8 cellular contexts compared by ENCODE assay signal in genomic region chr2:127701193-127701650, GRCh38. TPM values are rescaled to one million over a fixed set of nuclear protein-coding genes. Genes with fewer than 3 reads are reported as not detected.
A peak's percentile ranks its signal among the peaks of the same experiment; 100 is the strongest.
DNase-seq lines count a peak whose midpoint lies in the region; ATAC-seq and TF ChIP-seq lines count a peak whose summit lies in the region.

Gene SFT2D3 (plus strand): TSS chr2:127701497. CDS start chr2:127701529, 32 bp downstream.

- peak within 1 kb of the TSS; percentile 91 to 96 for H3K27ac ChIP-seq in liver (ENCODE audit: low read depth in 1 of 2, low read length in 2 of 2)

- H3K27me3 Mint-ChIP-seq in dendritic cell treated with granulocyte-macrophage colony-stimulating factor and Interleukin-4, amounts not matched to agents 40 ng/mL and 50 ng/mL, for 4 days, result no peaks in the 10 kb centered on the region

- no peaks in the 10 kb centered on the region for H3K9me3 Mint-ChIP-seq in dendritic cell treated with granulocyte-macrophage colony-stimulating factor and Interleukin-4, amounts not matched to agents 40 ng/mL and 50 ng/mL, for 4 days

- H3K27ac Mint-ChIP-seq in dendritic cell treated with granulocyte-macrophage colony-stimulating factor and Interleukin-4, amounts not matched to agents 40 ng/mL and 50 ng/mL, for 4 days, result peak within 1 kb of the TSS; percentile 99

- WGBS in liver, result under 1% methylated on average over 44 of the region's 44 CpGs

- H3K36me3 ChIP-seq in liver (ENCODE audit: control insufficient read depth in 4 of 4, insufficient read depth in 3 of 4, low read depth in 1 of 4, low read length in 3 of 4), result no peaks in the 10 kb centered on the region

- H3K4me3 Mint-ChIP-seq in dendritic cell treated with granulocyte-macrophage colony-stimulating factor and Interleukin-4, amounts not matched to agents 40 ng/mL and 50 ng/mL, for 4 days, result peak within 1 kb of the TSS; percentile 86

- peak; percentile 93 for DNase-seq in CD1c-positive myeloid dendritic cell (ENCODE audit: extremely low spot score)
- DNase-seq in NCI-H69 (lab: John Stamatoyannopoulos, UW), result peak; percentile 92
- DNase-seq in activated CD4-positive, alpha-beta T cell treated with anti-CD3 and anti-CD28 coated beads, Interleukin-2, amount 50 U/mL, for 1 hour, result peak; percentile 87
- DNase-seq in stimulated activated CD4-positive, alpha-beta T cell treated with anti-CD3 and anti-CD28 coated beads, Interleukin-2, amount 100 ng/mL, for 48 hours, result peak; percentile 83 to 85

- TF ChIP-seq CTCF in liver (IDR thresholded peaks at IDR 0.05; ENCODE audit: low read depth, low read length, missing input control), result no peak

- H3K36me3 Mint-ChIP-seq in dendritic cell treated with granulocyte-macrophage colony-stimulating factor and Interleukin-4, amounts not matched to agents 40 ng/mL and 50 ng/mL, for 4 days (ENCODE audit: low read depth), result peaks cover 35% of the 10 kb centered on the region

- ATAC-seq in GM19397 (IDR thresholded peaks at IDR 0.05; ENCODE audit: unreplicated experiment), result peak; percentile 67
- peak; percentile 34 for ATAC-seq in HG03558 (IDR thresholded peaks at IDR 0.05; ENCODE audit: extremely low read depth, unreplicated experiment)

- H3K4me3 ChIP-seq in liver (ENCODE audit: low read depth in 1 of 3, low read length in 3 of 3), result peak within 1 kb of the TSS; percentile 77 to 90 (median 89)

- no peaks in the 10 kb centered on the region for H3K9me3 ChIP-seq in liver (ENCODE audit: control insufficient read depth in 4 of 4, low read length in 3 of 4)

- H3K27me3 ChIP-seq in liver (ENCODE audit: control insufficient read depth in 4 of 4, insufficient read depth in 4 of 4, low read length in 3 of 4), result no peaks in the 10 kb centered on the region

- peak in 1 of 2 donors; percentile 45 for TF ChIP-seq RAD21 in liver (IDR thresholded peaks at IDR 0.05)

- intact Hi-C loops in dendritic cell treated with granulocyte-macrophage colony-stimulating factor and Interleukin-4, amounts not matched to agents 40 ng/mL and 50 ng/mL, for 4 days (cut with micrococcal nuclease), result loop anchor here (2.0 to 5.0 kb wide), 3 partner anchors 28 to 174 kb away; partner anchors contain the start of gene IWS1

- peaks cover 13 to 38% (median 25%) of the 10 kb centered on the region in 4 donors for H3K4me1 ChIP-seq in liver (ENCODE audit: control insufficient read depth in 4 of 4, insufficient read depth in 4 of 4, low read length in 3 of 4)

- peak within 1 kb of the TSS; percentile 52 to 88 for H3K9ac ChIP-seq in liver (ENCODE audit: low read depth in 1 of 2, low read length in 2 of 2)

- peaks cover 52% of the 10 kb centered on the region for H3K4me1 Mint-ChIP-seq in dendritic cell treated with granulocyte-macrophage colony-stimulating factor and Interleukin-4, amounts not matched to agents 40 ng/mL and 50 ng/mL, for 4 days (ENCODE audit: low read depth)

TF ChIP-seq in liver, 16 proteins besides CTCF, POLR2A, EP300 and RAD21:
- no peak for TF ChIP-seq HNF4G (IDR thresholded peaks at IDR 0.05)
- no peak for TF ChIP-seq ATF3 (IDR thresholded peaks at IDR 0.05)
- no peak for TF ChIP-seq JUND (IDR thresholded peaks at IDR 0.05)
- peak; percentile 44 to 85 for TF ChIP-seq GABPA (IDR thresholded peaks at IDR 0.05 in 1 of 2, conservative IDR thresholded peaks at IDR 0.05 in 1 of 2)
- TF ChIP-seq EGR1 (IDR thresholded peaks at IDR 0.05; ENCODE audit: low read depth in 2 of 2), result peak in 1 of 2 donors; percentile 48
- no peak for TF ChIP-seq FOXA1 (IDR thresholded peaks at IDR 0.05)
- TF ChIP-seq NR2F2 (IDR thresholded peaks at IDR 0.05), result peak; percentile 24
- TF ChIP-seq YY1 (IDR thresholded peaks at IDR 0.05), result peak; percentile 98
- no peak for TF ChIP-seq HNF4A (conservative IDR thresholded peaks at IDR 0.05)
- TF ChIP-seq FOXA2 (IDR thresholded peaks at IDR 0.05), result no peak
- TF ChIP-seq SP1 (IDR thresholded peaks at IDR 0.05), result peak; percentile 62
- TF ChIP-seq TAF1 (conservative IDR thresholded peaks at IDR 0.05), result peak; percentile 98
- peak; percentile 89 for TF ChIP-seq REST (IDR thresholded peaks at IDR 0.05)
- TF ChIP-seq RXRA (IDR thresholded peaks at IDR 0.05), result no peak
- no peak for TF ChIP-seq MAX (IDR thresholded peaks at IDR 0.05)
- TF ChIP-seq ZBTB33 (IDR thresholded peaks at IDR 0.05), result no peak

RNA-seq across cellular contexts. Expression of gene SFT2D3, which starts in this region (rescaled TPM):
- total RNA-seq in liver, result 1 to 10 TPM; 4.7 to 4.9 TPM
- polyA plus RNA-seq in liver, result 1 to 10 TPM in 1 of 2 donors, not detected in 1; 2.4 TPM

Comparison
In these comparisons a context has a peak if more than half of its experiments do, and no peak if none do; other contexts are left out.
1. Peak in every context shown above with its lines: DNase-seq, ATAC-seq, H3K4me3 ChIP-seq and H3K27ac ChIP-seq.